In the genomic region with DNA sequence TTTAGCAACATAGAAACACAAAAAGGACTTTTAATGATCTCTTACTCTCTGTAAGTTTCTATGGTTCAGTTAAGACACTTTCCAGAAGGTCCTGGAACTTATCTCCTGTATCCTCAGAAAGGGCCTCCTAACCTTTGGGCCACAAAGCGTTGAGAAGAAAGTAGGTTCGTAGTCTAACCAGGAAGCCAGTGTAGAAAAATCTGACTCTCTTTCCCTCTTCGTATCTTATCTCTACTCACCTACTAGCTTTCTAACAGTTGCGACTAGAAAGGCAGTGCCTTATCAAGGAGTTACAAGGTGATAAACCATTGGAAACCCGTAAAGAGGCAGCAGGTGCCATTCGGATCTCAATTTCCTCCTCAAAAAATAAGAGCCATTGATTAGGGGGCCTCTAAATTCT, we compare ENCODE assay signal across 25 cellular contexts. TPM values are rescaled to one million over a fixed set of nuclear protein-coding genes. Genes with fewer than 3 reads are reported as not detected.
"Had no signal": no experiment of that assay in that cellular context is flagged by ENCODE, and none has a peak within 500 bp of the region (broad histone marks: within the 10 kb centered on the region; RNA-seq: fewer than 3 reads in every experiment).

No MANE protein-coding gene starts in this region.

- H3K27me3 Mint-ChIP-seq: naive thymus-derived CD8-positive, alpha-beta T cell had no signal

- H3K9me3 ChIP-seq: lower lobe of right lung, ovary, psoas muscle, sigmoid colon, spleen, testis, tibial artery, upper lobe of left lung had no signal

- H3K9me3 Mint-ChIP-seq: naive thymus-derived CD8-positive, alpha-beta T cell; stimulated activated memory B cell treated with anti-CD40 and anti-IgM and Interleukin-4, amounts not matched to agents 10 μg/mL and 1 μg/mL and 100 μg/mL, for 72 hours had no signal

- H3K36me3 Mint-ChIP-seq: naive thymus-derived CD8-positive, alpha-beta T cell; stimulated activated memory B cell treated with anti-CD40 and anti-IgM and Interleukin-4, amounts not matched to agents 10 μg/mL and 1 μg/mL and 100 μg/mL, for 72 hours had no signal

- DNase-seq: cerebellar nuclear complex; dorsolateral prefrontal cortex; effector CD4-positive, alpha-beta T cell; kidney; left ventricle myocardium superior; lower lobe of right lung; naive thymus-derived CD8-positive, alpha-beta T cell; occipital lobe; ovary; posterior cingulate gyrus; psoas muscle; right cardiac atrium; sigmoid colon; spleen; stimulated activated CD4-positive, alpha-beta T cell treated with anti-CD3 and anti-CD28 coated beads, Interleukin-4, amount 100 ng/mL, for 4 hours; stimulated activated naive CD8-positive, alpha-beta T cell treated with anti-CD3 and anti-CD28 coated beads, Interleukin-15, Interleukin-2, amounts not matched to agents 100 U/mL and 50 U/mL, for 24 hours; substantia nigra; testis; tibial artery had no signal

- H3K4me1 ChIP-seq: psoas muscle, sigmoid colon, spleen, testis, tibial artery had no signal

- H3K27me3 ChIP-seq: ovary, sigmoid colon, testis, tibial artery, upper lobe of left lung had no signal

- H3K27ac ChIP-seq: dorsolateral prefrontal cortex, lower lobe of right lung, ovary, psoas muscle, sigmoid colon, spleen, testis, tibial artery, upper lobe of left lung had no signal

- H3K4me3 ChIP-seq: dorsolateral prefrontal cortex, lower lobe of right lung, ovary, psoas muscle, sigmoid colon, spleen, testis, tibial artery, upper lobe of left lung had no signal

- H3K4me3 Mint-ChIP-seq: naive thymus-derived CD8-positive, alpha-beta T cell; stimulated activated memory B cell treated with anti-CD40 and anti-IgM and Interleukin-4, amounts not matched to agents 10 μg/mL and 1 μg/mL and 100 μg/mL, for 72 hours had no signal

- H3K36me3 ChIP-seq: lower lobe of right lung, ovary, sigmoid colon, spleen, tibial artery, upper lobe of left lung had no signal

- H3K27ac Mint-ChIP-seq: stimulated activated memory B cell treated with anti-CD40 and anti-IgM and Interleukin-4, amounts not matched to agents 10 μg/mL and 1 μg/mL and 100 μg/mL, for 72 hours had no signal

- H3K4me1 Mint-ChIP-seq: stimulated activated memory B cell treated with anti-CD40 and anti-IgM and Interleukin-4, amounts not matched to agents 10 μg/mL and 1 μg/mL and 100 μg/mL, for 72 hours had no signal

- ATAC-seq: left ventricle myocardium superior; lower lobe of right lung; naive thymus-derived CD8-positive, alpha-beta T cell; psoas muscle; right cardiac atrium; stimulated activated memory B cell treated with anti-CD40 and anti-IgM and Interleukin-4, amounts not matched to agents 10 μg/mL and 1 μg/mL and 100 μg/mL, for 72 hours; stimulated activated naive CD8-positive, alpha-beta T cell treated with anti-CD3 and anti-CD28 coated beads, Interleukin-15, Interleukin-2, amounts not matched to agents 100 U/mL and 50 U/mL, for 24 hours had no signal

RNA-seq across cellular contexts. Expression of gene DMBT1, which starts 11.9 kb away (rescaled TPM):
- total RNA-seq: fibroblast of villous mesenchyme; frontal cortex; mononuclear cell; naive thymus-derived CD8-positive, alpha-beta T cell; skeletal muscle tissue had no signal
